In the genomic region with DNA sequence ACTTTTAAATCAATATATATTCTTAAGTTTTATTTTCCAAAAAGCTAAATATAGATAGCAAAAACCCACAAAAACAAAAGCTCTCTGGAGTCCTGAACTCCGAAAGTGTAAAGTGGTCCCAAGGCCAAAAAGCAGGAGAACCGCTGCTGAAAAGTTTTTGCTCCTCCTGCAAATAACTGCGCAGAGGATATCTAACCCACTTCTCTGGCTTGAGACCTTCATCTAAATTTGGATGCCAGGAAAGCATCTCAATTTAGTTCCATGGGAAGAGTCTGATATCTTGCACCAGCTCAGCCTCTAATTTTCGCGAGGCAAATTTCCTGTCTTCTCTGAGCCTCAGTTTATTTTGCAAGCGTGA, we compare ENCODE assay signal across 9 cellular contexts. TPM values are rescaled to one million over a fixed set of nuclear protein-coding genes. Genes with fewer than 3 reads are reported as not detected.
DNase-seq lines count a peak whose midpoint lies in the region; ATAC-seq and TF ChIP-seq lines count a peak whose summit lies in the region.
"Had no signal": no experiment of that assay in that cellular context is flagged by ENCODE, and none has a peak within 500 bp of the region (broad histone marks: within the 10 kb centered on the region; RNA-seq: fewer than 3 reads in every experiment).

No MANE protein-coding gene starts in this region.

- no peak for DNase-seq in H7
- no peak for DNase-seq in T-helper 17 cell
- no peak for DNase-seq in glutamatergic neuron
- no peak for DNase-seq in skeletal muscle cell (ENCODE audit: low read depth)
- DNase-seq in EL: no peak
- no peak for DNase-seq in KBM-7
- no peak for DNase-seq in GM19240 (ENCODE audit: insufficient read length, low spot score)

- H3K4me3 ChIP-seq in H7 (ENCODE audit: insufficient read depth, low read depth, low read length) (peak overlapping the region; percentile 61), skeletal muscle cell (ENCODE audit: low read depth, low read length) (peak overlapping the region; percentile 91)

- H3K36me3 ChIP-seq in H7 (replicated peaks; ENCODE audit: control insufficient read depth, insufficient read depth, low read length): peaks cover 1% of the 10 kb centered on the region

- in situ Hi-C loops in KBM-7 (cut with MboI; ENCODE audit: low pct_unique_long_range_greater_than_20kb, low sequenced_read_pairs): no loop called here

- H3K27me3 Mint-ChIP-seq in T-helper 17 cell: no peaks in the 10 kb centered on the region
- no peaks in the 10 kb centered on the region for H3K27me3 Mint-ChIP-seq in glutamatergic neuron (ENCODE audit: unreplicated experiment)

- peak overlapping the region; percentile 98 for H3K27ac Mint-ChIP-seq in T-helper 17 cell
- peak overlapping the region; percentile 94 for H3K27ac Mint-ChIP-seq in glutamatergic neuron (ENCODE audit: unreplicated experiment)

- ATAC-seq in T-helper 17 cell (no peak), HG02938 (IDR thresholded peaks at IDR 0.05; ENCODE audit: unreplicated experiment) (no peak)

- H3K4me1 Mint-ChIP-seq in T-helper 17 cell: peaks cover 14% of the 10 kb centered on the region
- peaks cover 4% of the 10 kb centered on the region for H3K4me1 Mint-ChIP-seq in glutamatergic neuron (ENCODE audit: low read depth, unreplicated experiment)

- TF ChIP-seq CTCF in glutamatergic neuron (IDR thresholded peaks at IDR 0.05; ENCODE audit: partially characterized antibody, unreplicated experiment): no peak

- H3K36me3 Mint-ChIP-seq in T-helper 17 cell (ENCODE audit: low read depth): peaks cover 2% of the 10 kb centered on the region
- no peaks in the 10 kb centered on the region for H3K36me3 Mint-ChIP-seq in glutamatergic neuron (ENCODE audit: unreplicated experiment)

- H3K9me3 Mint-ChIP-seq in glutamatergic neuron (ENCODE audit: unreplicated experiment): no peaks in the 10 kb centered on the region

- H3K4me3 Mint-ChIP-seq in T-helper 17 cell: peak overlapping the region; percentile 98
- H3K4me3 Mint-ChIP-seq in glutamatergic neuron (ENCODE audit: unreplicated experiment): peak overlapping the region; percentile 99

- no peaks in the 10 kb centered on the region for H3K9me3 ChIP-seq in T-helper 17 cell (ENCODE audit: control insufficient read depth, low read length, poor library complexity, severe bottlenecking)

- no peaks in the 10 kb centered on the region for H3K27me3 ChIP-seq in H7 (ENCODE audit: control insufficient read depth, insufficient read depth, low read length)

RNA-seq across cellular contexts. Expression of a gene that starts 0.5 kb away (rescaled TPM):
- 46.5 and 60.9 TPM in 2 replicates for total RNA-seq in H7 (2014; rRNA removed; shearing (Covaris generic))
- total RNA-seq in T-helper 17 cell: 10 to 100 TPM; 15.4 to 20.1 TPM
- 25.9 TPM for total RNA-seq in glutamatergic neuron (ENCODE audit: unreplicated experiment)

RNA-seq across cellular contexts. Expression of a gene that starts 22.4 kb away (rescaled TPM):
- total RNA-seq in H7 (2014; rRNA removed; shearing (Covaris generic)): 0.45 and 0.55 TPM in 2 replicates
- total RNA-seq in T-helper 17 cell: 1 to 10 TPM; 1.5 to 2.2 TPM
- 3.1 TPM for total RNA-seq in glutamatergic neuron (ENCODE audit: unreplicated experiment)

RNA-seq across cellular contexts. Expression of a gene that starts 44.0 kb away (rescaled TPM):
- total RNA-seq in H7 (2014; rRNA removed; shearing (Covaris generic)): 13.2 and 20.8 TPM in 2 replicates
- total RNA-seq in T-helper 17 cell: not detected
- total RNA-seq in glutamatergic neuron (ENCODE audit: unreplicated experiment): 2.2 TPM
- total RNA-seq: T-helper 2 cell treated with Interferon-gamma antibody and Interleukin-4, amounts not matched to agents 100 ng/mL and 5 ng/mL, for 36 hours had no signal
